In genomic region chr12:3091030-3091304, GRCh38 we compare ENCODE assay signal across 26 cellular contexts. TPM values are rescaled to one million over a fixed set of nuclear protein-coding genes. Genes with fewer than 3 reads are reported as not detected.
"Had no signal": no experiment of that assay in that cellular context is flagged by ENCODE, and none has a peak within 500 bp of the region (broad histone marks: within the 10 kb centered on the region; RNA-seq: fewer than 3 reads in every experiment).

No MANE protein-coding gene starts in this region.

- H3K4me1 ChIP-seq: adrenal gland, foreskin keratinocyte, sigmoid colon, upper lobe of right lung had no signal

- H3K9me3 ChIP-seq: adrenal gland, body of pancreas, esophagus muscularis mucosa, left lung, sigmoid colon, upper lobe of right lung had no signal

- H3K27ac ChIP-seq: adrenal gland, body of pancreas, cardiac muscle cell, esophagus muscularis mucosa, foreskin keratinocyte, left lung, sigmoid colon, upper lobe of right lung, WERI-Rb-1 had no signal

- H3K36me3 ChIP-seq: adrenal gland, cardiac muscle cell, left lung, sigmoid colon, upper lobe of right lung, WERI-Rb-1 had no signal

- FAIRE-seq: small intestine, TTC549 had no signal

- H3K4me3 ChIP-seq: adrenal gland, body of pancreas, cardiac muscle cell, esophagus muscularis mucosa, left lung, sigmoid colon, upper lobe of right lung had no signal

- DNase-seq: activated CD4-positive, alpha-beta memory T cell treated with anti-CD3 and anti-CD28 coated beads for 36 hours; activated CD4-positive, alpha-beta T cell treated with anti-CD3 and anti-CD28 coated beads, Interleukin-2, amount 10 ng/mL, durations not matched to agents 24 days and 14 days; activated CD4-positive, CD25-positive, alpha-beta regulatory T cell treated with anti-CD3 and anti-CD28 coated beads, Interleukin-2, amount 50 U/mL, for 72 hours; activated CD8-positive, alpha-beta memory T cell treated with anti-CD3 and anti-CD28 coated beads, Interleukin-2, amount 50 U/mL, for 4 hours; activated effector memory CD4-positive, alpha-beta T cell treated with anti-CD3 and anti-CD28 coated beads, Interleukin-2, amount 50 U/mL, for 16 hours; activated naive CD4-positive, alpha-beta T cell treated with anti-CD3 and anti-CD28 coated beads for 36 hours; activated naive CD8-positive, alpha-beta T cell treated with anti-CD3 and anti-CD28 coated beads for 36 hours; activated T-cell treated with anti-CD3 and anti-CD28 coated beads, Interleukin-2, amount 50 U/mL, for 1 hour; adrenal gland; aorta; body of pancreas; cortex of kidney; foreskin keratinocyte; left lung; naive B cell; sigmoid colon; small intestine; stimulated activated CD4-positive, alpha-beta T cell treated with anti-CD3 and anti-CD28 coated beads, Interleukin-4, amount 100 ng/mL, for 24 hours; stimulated activated naive CD8-positive, alpha-beta T cell treated with anti-CD3 and anti-CD28 coated beads, Interleukin-15, amount 100 ng/mL, for 72 hours; upper lobe of right lung; WERI-Rb-1 had no signal

- ATAC-seq: body of pancreas; foreskin keratinocyte; stimulated activated memory B cell treated with anti-CD40 and anti-IgM and Interleukin-4, amounts not matched to agents 10 μg/mL and 1 μg/mL and 100 μg/mL, for 72 hours; stimulated activated naive CD8-positive, alpha-beta T cell treated with anti-CD3 and anti-CD28 coated beads, Interleukin-15, amount 100 ng/mL, for 72 hours; upper lobe of right lung had no signal

- H3K27me3 ChIP-seq: adrenal gland, body of pancreas, cardiac muscle cell, esophagus muscularis mucosa, foreskin keratinocyte, left lung, sigmoid colon, upper lobe of right lung had no signal

RNA-seq across cellular contexts. Expression of gene TSPAN9, which starts 13.8 kb away (rescaled TPM):
- total RNA-seq: T-helper 1 cell treated with Interleukin-12 subunit alpha and Interleukin-12 subunit beta and Interleukin-4 antibody, amounts not matched to agents 30 ng/mL and 1 ng/mL, for 36 hours had no signal
